ENCODE assay signal across 7 cellular contexts in genomic region chr7:5731156-5731809, GRCh38. TPM values are rescaled to one million over a fixed set of nuclear protein-coding genes. Genes with fewer than 3 reads are reported as not detected.
DNase-seq lines count a peak whose midpoint lies in the region; ATAC-seq, FAIRE-seq and TF ChIP-seq lines count a peak whose summit lies in the region.
"Not testable (repeated sequence)": the region's sequence is repeated elsewhere in the genome, so short reads cannot be mapped to it uniquely, and the experiment has no call there.

No MANE protein-coding gene starts in this region.

- TF ChIP-seq POLR2A in GM12878 (IDR thresholded peaks at IDR 0.05; ENCODE audit: low read depth, low read length) = not testable (repeated sequence)

- H3K79me2 ChIP-seq in GM12878 (ENCODE audit: control insufficient read depth, insufficient read depth, low read length) = not testable (repeated sequence)

- CTCF ChIA-PET in activated CD8-positive, alpha-beta T cell treated with anti-CD3 and anti-CD28 coated beads, Interleukin-2, amount 10 ng/mL, durations not matched to agents 7 days and 5 days (lab: Charles Lee); GM12878 (lab: Yijun Ruan, JAX): not testable (repeated sequence)

- H3K9me3 Mint-ChIP-seq in activated CD8-positive, alpha-beta T cell treated with anti-CD3 and anti-CD28 coated beads, Interleukin-2, amount 10 ng/mL, durations not matched to agents 7 days and 5 days (ENCODE audit: insufficient read depth); natural killer cell treated with Interleukin-12 subunit alpha and Interleukin-12 subunit beta and Interleukin-15 and Interleukin-18, amount 100 ng/mL, for 72 hours: not testable (repeated sequence)

- H3K4me1 Mint-ChIP-seq in activated CD8-positive, alpha-beta T cell treated with anti-CD3 and anti-CD28 coated beads, Interleukin-2, amount 10 ng/mL, durations not matched to agents 7 days and 5 days (ENCODE audit: low read depth) = not testable (repeated sequence)
- peaks cover 0 to 11% of the 10 kb centered on the region in 2 donors for H3K4me1 Mint-ChIP-seq in natural killer cell treated with Interleukin-12 subunit alpha and Interleukin-12 subunit beta and Interleukin-15 and Interleukin-18, amount 100 ng/mL, for 72 hours (ENCODE audit: low read depth in 2 of 2)

- not testable (repeated sequence) for H3K9ac ChIP-seq in GM12878 (ENCODE audit: control insufficient read depth, insufficient read depth, low read length)

- H3K4me3 ChIP-seq in GM12878 = not testable (repeated sequence)

- in situ Hi-C loops in KBM-7 (cut with MboI; ENCODE audit: low pct_unique_long_range_greater_than_20kb, low sequenced_read_pairs); GM12878 (cut with MboI): not testable (repeated sequence)

- not testable (repeated sequence) for TF ChIP-seq CTCF in GM12878 (IDR thresholded peaks at IDR 0.05 in 2 of 3, conservative IDR thresholded peaks at IDR 0.05 in 1 of 3; ENCODE audit: control insufficient read depth in 2 of 3, extremely low read depth in 1 of 3, insufficient read depth in 1 of 3, low read depth in 3 of 3, low read length in 3 of 3)

- SMC1A ChIA-PET in GM12878 (lab: Charles Lee; ENCODE audit: uncharacterized antibody, unreplicated experiment) = not testable (repeated sequence)

- H3K36me3 ChIP-seq in GM12878 (ENCODE audit: control insufficient read depth in 2 of 2, insufficient read depth in 2 of 2, low read length in 1 of 2) = not testable (repeated sequence)

- intact Hi-C loops in GM12878 (cut with micrococcal nuclease; ENCODE audit: unreplicated experiment) = loop anchor here (10.0 kb wide), 1 partner anchor 746 kb away; no protein-coding TSS in a partner anchor

- RAD21 ChIA-PET in GM12878 (lab: Charles Lee; ENCODE audit: unreplicated experiment) = not testable (repeated sequence)

- not testable (repeated sequence) for H3K4me3 Mint-ChIP-seq in activated CD8-positive, alpha-beta T cell treated with anti-CD3 and anti-CD28 coated beads, Interleukin-2, amount 10 ng/mL, durations not matched to agents 7 days and 5 days; natural killer cell treated with Interleukin-12 subunit alpha and Interleukin-12 subunit beta and Interleukin-15 and Interleukin-18, amount 100 ng/mL, for 72 hours

- ATAC-seq in GM18867 (IDR thresholded peaks at IDR 0.05; ENCODE audit: unreplicated experiment) = peak; percentile 65
- peak; percentile 83 for ATAC-seq in GM21526 (IDR thresholded peaks at IDR 0.05; ENCODE audit: low FRiP score, unreplicated experiment)
- ATAC-seq in HG03025 (IDR thresholded peaks at IDR 0.05; ENCODE audit: low FRiP score, unreplicated experiment) = peak; percentile 89
- peak; percentile 53 for ATAC-seq in activated CD8-positive, alpha-beta T cell treated with anti-CD3 and anti-CD28 coated beads, Interleukin-2, amount 10 ng/mL, durations not matched to agents 7 days and 5 days
- peak; percentile 88 for ATAC-seq in GM12878
- ATAC-seq in natural killer cell treated with Interleukin-12 subunit alpha and Interleukin-12 subunit beta and Interleukin-15 and Interleukin-18, amount 100 ng/mL, for 72 hours = peak; percentile 28 to 51

- not testable (repeated sequence) for H3K4me1 ChIP-seq in GM12878 (ENCODE audit: control insufficient read depth, insufficient read depth, low read length)

- H3K27me3 Mint-ChIP-seq in activated CD8-positive, alpha-beta T cell treated with anti-CD3 and anti-CD28 coated beads, Interleukin-2, amount 10 ng/mL, durations not matched to agents 7 days and 5 days (ENCODE audit: low read depth); natural killer cell treated with Interleukin-12 subunit alpha and Interleukin-12 subunit beta and Interleukin-15 and Interleukin-18, amount 100 ng/mL, for 72 hours: not testable (repeated sequence)

- not testable (repeated sequence) for H3K27me3 ChIP-seq in GM12878 (replicated peaks in 1 of 2; ENCODE audit: control insufficient read depth in 2 of 2, insufficient read depth in 2 of 2, low read length in 1 of 2)

- TF ChIP-seq EP300 in GM12878 (IDR thresholded peaks at IDR 0.05; ENCODE audit: borderline replicate concordance in 1 of 2, control insufficient read depth in 1 of 2, low read depth in 2 of 2, low read length in 2 of 2) = not testable (repeated sequence)

- H4K20me1 ChIP-seq in GM12878 (ENCODE audit: control insufficient read depth, insufficient read depth) = not testable (repeated sequence)

- H2AFZ ChIP-seq in GM12878 (ENCODE audit: control insufficient read depth, low read depth, low read length) = not testable (repeated sequence)

- not testable (repeated sequence) for H3K27ac ChIP-seq in GM12878 (ENCODE audit: control insufficient read depth, insufficient read depth)

- DNase-seq in KBM-7 = peak; percentile 32
- not testable (repeated sequence) for DNase-seq in activated CD8-positive, alpha-beta T cell treated with anti-CD3 and anti-CD28 coated beads, Interleukin-2, amount 10 ng/mL, durations not matched to agents 7 days and 5 days; GM12878 (ENCODE audit: low read depth, low spot score); natural killer cell treated with Interleukin-12 subunit alpha and Interleukin-12 subunit beta and Interleukin-15 and Interleukin-18, amount 100 ng/mL, for 72 hours (ENCODE audit: low spot score)

- not testable (repeated sequence) for TF ChIP-seq RAD21 in GM12878 (IDR thresholded peaks at IDR 0.05; ENCODE audit: insufficient read depth, low read depth, low read length)

- H3K27ac Mint-ChIP-seq in activated CD8-positive, alpha-beta T cell treated with anti-CD3 and anti-CD28 coated beads, Interleukin-2, amount 10 ng/mL, durations not matched to agents 7 days and 5 days = not testable (repeated sequence)
- H3K27ac Mint-ChIP-seq in natural killer cell treated with Interleukin-12 subunit alpha and Interleukin-12 subunit beta and Interleukin-15 and Interleukin-18, amount 100 ng/mL, for 72 hours = peak overlapping the region in 1 of 2 donors; percentile 31

- H3K4me2 ChIP-seq in GM12878 (ENCODE audit: control insufficient read depth, insufficient read depth) = not testable (repeated sequence)

- POLR2A ChIA-PET in activated CD8-positive, alpha-beta T cell treated with anti-CD3 and anti-CD28 coated beads, Interleukin-2, amount 10 ng/mL, durations not matched to agents 7 days and 5 days (lab: Charles Lee); GM12878 (lab: Charles Lee): not testable (repeated sequence)

- FAIRE-seq in GM12878 (lab: Jason Lieb, UNC) = peak; percentile 97

- peaks cover 48% of the 10 kb centered on the region for H3K36me3 Mint-ChIP-seq in activated CD8-positive, alpha-beta T cell treated with anti-CD3 and anti-CD28 coated beads, Interleukin-2, amount 10 ng/mL, durations not matched to agents 7 days and 5 days (ENCODE audit: low read depth)
- not testable (repeated sequence) for H3K36me3 Mint-ChIP-seq in natural killer cell treated with Interleukin-12 subunit alpha and Interleukin-12 subunit beta and Interleukin-15 and Interleukin-18, amount 100 ng/mL, for 72 hours

- BruUV-seq in GM12878 (replicated peaks; lab: Mats Ljungman, UMichigan) = TSS peak; percentile 28

- H3K9me3 ChIP-seq in GM12878 (replicated peaks; ENCODE audit: control insufficient read depth, insufficient read depth, low read length) = not testable (repeated sequence)

- 62% methylated on average over 2 of the region's 3 CpGs for WGBS in GM12878 (ENCODE audit: insufficient coverage, insufficient replicate concordance, low lambda C conversion rate, missing lambda C conversion rate)

RNA-seq across cellular contexts. Expression of gene RNF216, which starts 50.2 kb away (rescaled TPM):
- 10 to 100 TPM; 31.3 to 33.4 TPM for total RNA-seq in activated CD8-positive, alpha-beta T cell treated with anti-CD3 and anti-CD28 coated beads, Interleukin-2, amount 10 ng/mL, durations not matched to agents 7 days and 5 days
- total RNA-seq in GM12878 (2013; cell fraction: nucleolus; rRNA removed) = 144 and 148 TPM in 2 replicates
- total RNA-seq in GM12878 (2014; rRNA removed) (20.1 and 21.3 TPM in 2 replicates), GM12878 (2014; rRNA removed; fragmentation: Illumina TruSeq; extraction: Trizol) (19.6 and 20.3 TPM in 2 replicates), GM12878 (2021) (26.0 and 29.5 TPM in 2 replicates)
- polyA plus RNA-seq in GM12878 (2011; ENCODE audit: low read depth) = 9.6 TPM
- polyA plus RNA-seq in GM12878 (2011; rRNA removed) (24.6 and 25.0 TPM in 2 replicates), GM12878 (2014; fragmentation: Illumina TruSeq; extraction: Trizol) (20.3 and 24.9 TPM in 2 replicates), GM12878 (2014; fragmentation: Nextera tagmentation; extraction: Ambion mirVana) (1 to 10 TPM; 3.6 to 6.3 TPM), GM12878 (2014; rRNA removed) (25.2 and 26.1 TPM in 2 replicates), GM12878 (2016; fragmentation: Nextera tagmentation; extraction: Ambion mirVana) (10 to 100 TPM; 30.0 to 31.1 TPM)
- 19.0 and 22.6 TPM in 2 replicates for polyA plus RNA-seq in GM12878 (2011; cell fraction: cytosol; rRNA removed)
- 48.7 and 54.4 TPM in 2 replicates for polyA plus RNA-seq in GM12878 (2011; cell fraction: nucleus; rRNA removed)
- 17.0 and 18.8 TPM in 2 replicates for polyA plus RNA-seq in GM12878 (2012)
- polyA minus RNA-seq in GM12878 (2011; rRNA and poly(A)+ RNA removed) = 36.9 and 45.2 TPM in 2 replicates
- polyA minus RNA-seq in GM12878 (2011; cell fraction: cytosol; rRNA and poly(A)+ RNA removed) = 15.3 and 16.0 TPM in 2 replicates
- polyA minus RNA-seq in GM12878 (2011; cell fraction: nucleus; rRNA and poly(A)+ RNA removed) = 36.9 and 46.5 TPM in 2 replicates
- 10 to 100 TPM; 38.4 to 52.3 TPM for total RNA-seq in natural killer cell treated with Interleukin-12 subunit alpha and Interleukin-12 subunit beta and Interleukin-15 and Interleukin-18, amount 100 ng/mL, for 72 hours
